ENCODE assay signal across 13 cellular contexts in genomic region chr4:70637239-70637920, GRCh38. TPM values are rescaled to one million over a fixed set of nuclear protein-coding genes. Genes with fewer than 3 reads are reported as not detected.
A peak's percentile ranks its signal among the peaks of the same experiment; 100 is the strongest.
DNase-seq lines count a peak whose midpoint lies in the region; ATAC-seq and TF ChIP-seq lines count a peak whose summit lies in the region.
"Had no signal": no experiment of that assay in that cellular context is flagged by ENCODE, and none has a peak within 500 bp of the region (broad histone marks: within the 10 kb centered on the region; RNA-seq: fewer than 3 reads in every experiment).

No MANE protein-coding gene starts in this region.

- RAD21 ChIA-PET in HCT116 (lab: Charles Lee; ENCODE audit: low non-redundant PET in 1 of 2, low total read pairs in 2 of 2, uncharacterized antibody in 2 of 2, unreplicated experiment in 2 of 2) = no interaction called here

- TF ChIP-seq RAD21 in HCT116 (IDR thresholded peaks at IDR 0.05; ENCODE audit: low read depth) (no peak), liver (IDR thresholded peaks at IDR 0.05) (no peak)

- no peak overlapping the region for H3K4me2 ChIP-seq in HCT116 (ENCODE audit: low read length)

- H3K9me3 ChIP-seq in HCT116 (ENCODE audit: control insufficient read depth in 1 of 2, insufficient read depth in 1 of 2, low read depth in 1 of 2, low read length in 2 of 2) (no peaks in the 10 kb centered on the region), liver (ENCODE audit: control insufficient read depth in 4 of 4, low read length in 3 of 4) (no peaks in the 10 kb centered on the region), adrenal gland (replicated peaks in 1 of 3) (no peaks in the 10 kb centered on the region)

- WGBS in liver = 35% methylated on average over 8 of the region's 8 CpGs
- 34 to 46% (median 38%) methylated on average over 8 of the region's 8 CpGs for WGBS in adrenal gland, 4 donors

- H3K4me3 ChIP-seq in HCT116 (replicated peaks in 1 of 2; ENCODE audit: low read depth in 1 of 2, low read length in 2 of 2) (no peak overlapping the region), liver (ENCODE audit: low read depth in 1 of 3, low read length in 3 of 3) (peak overlapping the region; percentile 14 to 42 (median 38)), adrenal gland (no peak overlapping the region)

- H4K20me1 ChIP-seq in HCT116 (ENCODE audit: insufficient read depth) = no peaks in the 10 kb centered on the region

- H3K4me1 ChIP-seq in HCT116 (ENCODE audit: control insufficient read depth in 1 of 2, insufficient read depth in 2 of 2, low read length in 2 of 2) (peaks cover 5 to 7% of the 10 kb centered on the region in 2 experiments), liver (ENCODE audit: control insufficient read depth in 4 of 4, insufficient read depth in 4 of 4, low read length in 3 of 4) (peaks cover 0 to 16% (median 3%) of the 10 kb centered on the region in 4 donors), adrenal gland (replicated peaks in 1 of 2) (no peaks in the 10 kb centered on the region)

- H3K27ac ChIP-seq in HCT116 (ENCODE audit: low read depth, low read length) (no peak overlapping the region), VCaP (peak overlapping the region; percentile 7; the same call in 1 of the 2 replicates), liver (ENCODE audit: low read depth in 1 of 2, low read length in 2 of 2) (no peak overlapping the region), adrenal gland (no peak overlapping the region)

- DNase-seq in AG20443 (ENCODE audit: low spot score) (peak; percentile 21), HCT116 (ENCODE audit: low read depth, low spot score) (no peak), adrenal gland (no peak)
- no peak for DNase-seq in stimulated activated CD4-positive, alpha-beta T cell treated with anti-CD3 and anti-CD28 coated beads, Interleukin-1b, Interleukin-23, amount 100 ng/mL, for 48 hours
- DNase-seq in stimulated activated CD4-positive, alpha-beta T cell treated with anti-CD3 and anti-CD28 coated beads, Interleukin-4, amount 100 ng/mL, for 1 hour = no peak
- DNase-seq: activated CD8-positive, alpha-beta memory T cell treated with anti-CD3 and anti-CD28 coated beads, Interleukin-2, amount 10 ng/mL, durations not matched to agents 7 days and 5 days had no signal

- intact Hi-C loops in HCT116 (cut with micrococcal nuclease) = no loop called here
- intact Hi-C loops in adrenal gland (cut with DNase I) = no loop called here

- no peak for ATAC-seq in HCT116
- ATAC-seq in GM18873 (IDR thresholded peaks at IDR 0.05; ENCODE audit: low FRiP score, unreplicated experiment) = no peak
- ATAC-seq: activated CD8-positive, alpha-beta memory T cell treated with anti-CD3 and anti-CD28 coated beads, Interleukin-2, amount 10 ng/mL, durations not matched to agents 7 days and 5 days had no signal

- POLR2A ChIA-PET in HCT116 (lab: Charles Lee) = no interaction called here

- no peaks in the 10 kb centered on the region for H3K27me3 ChIP-seq in HCT116 (ENCODE audit: insufficient read depth, low read length)
- no peaks in the 10 kb centered on the region for H3K27me3 ChIP-seq in liver (ENCODE audit: control insufficient read depth in 4 of 4, insufficient read depth in 4 of 4, low read length in 3 of 4)
- no peaks in the 10 kb centered on the region for H3K27me3 ChIP-seq in adrenal gland

- TF ChIP-seq CTCF in HCT116 (IDR thresholded peaks at IDR 0.05 in 2 of 3, conservative IDR thresholded peaks at IDR 0.05 in 1 of 3; ENCODE audit: borderline replicate concordance in 1 of 3, insufficient read depth in 1 of 3, low read depth in 2 of 3, low read length in 2 of 3) = no peak
- TF ChIP-seq CTCF in VCaP (conservative IDR thresholded peaks at IDR 0.05) = no peak
- no peak for TF ChIP-seq CTCF in liver (IDR thresholded peaks at IDR 0.05; ENCODE audit: low read depth, low read length, missing input control)
- no peak for TF ChIP-seq CTCF in adrenal gland (IDR thresholded peaks at IDR 0.05)

- H3K79me2 ChIP-seq in HCT116 (ENCODE audit: insufficient read depth, low read length) = no peaks in the 10 kb centered on the region

- no peaks in the 10 kb centered on the region for H3K9me2 ChIP-seq in HCT116 (ENCODE audit: insufficient read depth)

- H2AFZ ChIP-seq in HCT116 (ENCODE audit: low read depth, low read length, poor library complexity, severe bottlenecking) = peak overlapping the region; percentile 39

- CTCF ChIA-PET in HCT116 (lab: Charles Lee) = interaction anchor here (1.3 kb wide), 1 partner anchor 36 kb away, joined by 3 read pairs; no protein-coding TSS in a partner anchor

- no TSS peak for BruUV-seq in HCT116 (replicated peaks; lab: Mats Ljungman, UMichigan)

- H3K9ac ChIP-seq in HCT116 (ENCODE audit: low read length) (no peak overlapping the region), liver (ENCODE audit: low read depth in 1 of 2, low read length in 2 of 2) (peak overlapping the region in 1 of 2 donors; percentile 37)

- TF ChIP-seq POLR2A in HCT116 (IDR thresholded peaks at IDR 0.05; ENCODE audit: borderline replicate concordance, extremely low read depth, insufficient read depth, insufficient read length) = no peak
- TF ChIP-seq POLR2A in adrenal gland (IDR thresholded peaks at IDR 0.05) = no peak

- H3K36me3 ChIP-seq in HCT116 (ENCODE audit: control insufficient read depth in 1 of 2, insufficient read depth in 2 of 2, low read length in 2 of 2) (no peaks in the 10 kb centered on the region), liver (ENCODE audit: control insufficient read depth in 4 of 4, insufficient read depth in 3 of 4, low read depth in 1 of 4, low read length in 3 of 4) (no peaks in the 10 kb centered on the region), adrenal gland (replicated peaks in 1 of 2) (no peaks in the 10 kb centered on the region)

TF ChIP-seq in HCT116, 20 proteins besides CTCF, POLR2A, EP300 and RAD21 (continues in another document):
- TF ChIP-seq ATF3 (IDR thresholded peaks at IDR 0.05) = no peak
- no peak for TF ChIP-seq ELF1 (IDR thresholded peaks at IDR 0.05; ENCODE audit: borderline replicate concordance, low read depth)
- no peak for TF ChIP-seq SIN3A (IDR thresholded peaks at IDR 0.05; ENCODE audit: low read depth)
- TF ChIP-seq EZH2 (IDR thresholded peaks at IDR 0.05) = no peak
- TF ChIP-seq POLR2AphosphoS5 (IDR thresholded peaks at IDR 0.05; ENCODE audit: low read depth, low read length) = no peak
- no peak for TF ChIP-seq SRF (IDR thresholded peaks at IDR 0.05; ENCODE audit: low read depth)

TF ChIP-seq in liver, 16 proteins besides CTCF, POLR2A, EP300 and RAD21:
- TF ChIP-seq GABPA (IDR thresholded peaks at IDR 0.05 in 1 of 2, conservative IDR thresholded peaks at IDR 0.05 in 1 of 2) (no peak), YY1 (IDR thresholded peaks at IDR 0.05) (peak; percentile 78), HNF4A (conservative IDR thresholded peaks at IDR 0.05) (peak; percentile 11 to 21), SP1 (IDR thresholded peaks at IDR 0.05) (peak; percentile 40)
TF ChIP-seq in liver: peak in this region for 3.

RNA-seq across cellular contexts. Expression of gene ENAM, which starts 8.8 kb away (rescaled TPM):
- total RNA-seq in HCT116 (2021; ENCODE audit: unreplicated experiment) (not detected), liver (under 1 TPM; 0.28 to 0.50 TPM), adrenal gland (not detected)
- not detected in 2 replicates for polyA plus RNA-seq in HCT116 (2012)
- polyA plus RNA-seq in liver (under 1 TPM; 0.25 to 0.29 TPM), adrenal gland (under 1 TPM in 1 of 3 donors, not detected in 2; under 0.01 TPM)
- total RNA-seq: activated CD8-positive, alpha-beta memory T cell treated with anti-CD3 and anti-CD28 coated beads, Interleukin-2, amount 10 ng/mL, durations not matched to agents 7 days and 5 days; bronchial epithelial cell; MCF 10A; neural crest cell had no signal

RNA-seq across cellular contexts. Expression of gene JCHAIN, which starts 28.9 kb away (rescaled TPM):
- 0.79 TPM for total RNA-seq in HCT116 (2021; ENCODE audit: unreplicated experiment)
- polyA plus RNA-seq in HCT116 (2012) = 0.32 TPM in 1 of 2 replicates, not detected in the other
- 10 to 100 TPM in 1 of 2 donors, 1 to 10 TPM in 1; 2.1 to 12.4 TPM for total RNA-seq in liver
- 10 to 100 TPM in 1 of 2 donors, 1 to 10 TPM in 1; 7.1 to 69.5 TPM for polyA plus RNA-seq in liver
- total RNA-seq in adrenal gland = 10 to 100 TPM in 1 of 8 donors, 1 to 10 TPM in 5, under 1 TPM in 1, not detected in 1; 0.97 to 24.9 (median 1.9) TPM
- polyA plus RNA-seq in adrenal gland = 100 to 1,000 TPM in 1 of 3 donors, 1 to 10 TPM in 1, under 1 TPM in 1; 0.98 to 124 (median 8.3) TPM
- total RNA-seq: activated CD8-positive, alpha-beta memory T cell treated with anti-CD3 and anti-CD28 coated beads, Interleukin-2, amount 10 ng/mL, durations not matched to agents 7 days and 5 days; bronchial epithelial cell; MCF 10A; neural crest cell had no signal

RNA-seq across cellular contexts. Expression of gene AMBN, which starts 45.3 kb away (rescaled TPM):
- total RNA-seq in HCT116 (2021; ENCODE audit: unreplicated experiment) (not detected), liver (not detected), adrenal gland (not detected)
- not detected in 2 replicates for polyA plus RNA-seq in HCT116 (2012)
- polyA plus RNA-seq in liver (not detected), adrenal gland (not detected)
- total RNA-seq: activated CD8-positive, alpha-beta memory T cell treated with anti-CD3 and anti-CD28 coated beads, Interleukin-2, amount 10 ng/mL, durations not matched to agents 7 days and 5 days; bronchial epithelial cell; MCF 10A; neural crest cell had no signal
- polyA plus RNA-seq: BJ had no signal

RNA-seq across cellular contexts. Expression of gene UTP3, which starts 51.0 kb away (rescaled TPM):
- total RNA-seq in HCT116 (2021; ENCODE audit: unreplicated experiment) (33.7 TPM), liver (10 to 100 TPM in 1 of 2 donors, 1 to 10 TPM in 1; 9.7 to 12.8 TPM), adrenal gland (10 to 100 TPM; 14.9 to 39.3 (median 27.9) TPM)
- polyA plus RNA-seq in HCT116 (2012) = 28.3 and 30.6 TPM in 2 replicates
- polyA plus RNA-seq in liver (10 to 100 TPM in 1 of 2 donors, 1 to 10 TPM in 1; 6.5 to 12.2 TPM), adrenal gland (10 to 100 TPM; 31.9 to 51.1 (median 34.0) TPM)

Comparison
In these comparisons a context has a peak if more than half of its experiments do, and no peak if none do; other contexts are left out.
1. H3K4me3 ChIP-seq: peak in liver (3 of 3); none in HCT116 (0 of 2) and adrenal gland (0 of 4).